In genomic region chr10:117496616-117497028, GRCh38 we compare ENCODE assay signal across 8 cellular contexts. TPM values are rescaled to one million over a fixed set of nuclear protein-coding genes. Genes with fewer than 3 reads are reported as not detected.
DNase-seq lines count a peak whose midpoint lies in the region; ATAC-seq and TF ChIP-seq lines count a peak whose summit lies in the region.

No MANE protein-coding gene starts in this region.

- POLR2A ChIA-PET in activated CD4-positive, alpha-beta T cell treated with anti-CD3 and anti-CD28 coated beads, Interleukin-2, amount 10 ng/mL, durations not matched to agents 7 days and 5 days (lab: Charles Lee): interaction anchor here (0.6 kb wide), 1 partner anchor 36 kb away, joined by 6 read pairs; no protein-coding TSS in a partner anchor

- ATAC-seq in GM19023 (IDR thresholded peaks at IDR 0.05; ENCODE audit: unreplicated experiment) (peak; percentile 87), HG03354 (IDR thresholded peaks at IDR 0.05; ENCODE audit: poor library complexity, severe bottlenecking, unreplicated experiment) (peak; percentile 91)

- no peak overlapping the region for H3K27ac Mint-ChIP-seq in activated CD4-positive, alpha-beta T cell treated with anti-CD3 and anti-CD28 coated beads, Interleukin-2, amount 10 ng/mL, durations not matched to agents 7 days and 5 days

- H3K9me3 ChIP-seq in liver (ENCODE audit: control insufficient read depth in 4 of 4, low read length in 3 of 4): no peaks in the 10 kb centered on the region

- H3K4me1 ChIP-seq in liver (ENCODE audit: control insufficient read depth in 4 of 4, insufficient read depth in 4 of 4, low read length in 3 of 4): peaks cover 0 to 5% (median 3%) of the 10 kb centered on the region in 4 donors

- H3K27me3 Mint-ChIP-seq in activated CD4-positive, alpha-beta T cell treated with anti-CD3 and anti-CD28 coated beads, Interleukin-2, amount 10 ng/mL, durations not matched to agents 7 days and 5 days: peaks cover 27% of the 10 kb centered on the region

- no peak overlapping the region for H3K27ac ChIP-seq in coronary artery
- no peak overlapping the region for H3K27ac ChIP-seq in liver (ENCODE audit: low read depth in 1 of 2, low read length in 2 of 2)

- H3K27me3 ChIP-seq in liver (ENCODE audit: control insufficient read depth in 4 of 4, insufficient read depth in 4 of 4, low read length in 3 of 4): peaks cover 0 to 5% (median 0%) of the 10 kb centered on the region in 4 donors

- peaks cover 2% of the 10 kb centered on the region for H3K4me1 Mint-ChIP-seq in activated CD4-positive, alpha-beta T cell treated with anti-CD3 and anti-CD28 coated beads, Interleukin-2, amount 10 ng/mL, durations not matched to agents 7 days and 5 days

- H3K36me3 ChIP-seq in liver (ENCODE audit: control insufficient read depth in 4 of 4, insufficient read depth in 3 of 4, low read depth in 1 of 4, low read length in 3 of 4): no peaks in the 10 kb centered on the region

- H3K9ac ChIP-seq in liver (ENCODE audit: low read depth in 1 of 2, low read length in 2 of 2): no peak overlapping the region

- no peak overlapping the region for H3K4me3 Mint-ChIP-seq in activated CD4-positive, alpha-beta T cell treated with anti-CD3 and anti-CD28 coated beads, Interleukin-2, amount 10 ng/mL, durations not matched to agents 7 days and 5 days

- no peaks in the 10 kb centered on the region for H3K36me3 Mint-ChIP-seq in activated CD4-positive, alpha-beta T cell treated with anti-CD3 and anti-CD28 coated beads, Interleukin-2, amount 10 ng/mL, durations not matched to agents 7 days and 5 days (ENCODE audit: low read depth)

- WGBS in liver: 4% methylated on average over 17 of the region's 17 CpGs

- peak; percentile 97 to 98 for TF ChIP-seq RAD21 in liver (IDR thresholded peaks at IDR 0.05)

- H3K9me3 Mint-ChIP-seq in activated CD4-positive, alpha-beta T cell treated with anti-CD3 and anti-CD28 coated beads, Interleukin-2, amount 10 ng/mL, durations not matched to agents 7 days and 5 days: no peaks in the 10 kb centered on the region

- CTCF ChIA-PET in activated CD4-positive, alpha-beta T cell treated with anti-CD3 and anti-CD28 coated beads, Interleukin-2, amount 10 ng/mL, durations not matched to agents 7 days and 5 days (lab: Charles Lee): interaction anchor here (0.7 to 1.5 kb wide), 5 partner anchors 9 to 762 kb away, joined by 3 to 5 read pairs (median 3); no protein-coding TSS in a partner anchor

- TF ChIP-seq CTCF in AG09309 (IDR thresholded peaks at IDR 0.05; ENCODE audit: control insufficient read depth, insufficient read depth, low read depth, low read length, missing control alignments): peak; percentile 97
- peak; percentile 89 for TF ChIP-seq CTCF in coronary artery (IDR thresholded peaks at IDR 0.05)
- TF ChIP-seq CTCF in liver (IDR thresholded peaks at IDR 0.05; ENCODE audit: low read depth, low read length, missing input control): peak; percentile 96

- H3K4me3 ChIP-seq in AG09309 (ENCODE audit: control insufficient read depth, low read depth, low read length) (no peak overlapping the region), coronary artery (no peak overlapping the region), liver (ENCODE audit: low read depth in 1 of 3, low read length in 3 of 3) (no peak overlapping the region)

- peak; percentile 46 for DNase-seq in AG09309 (ENCODE audit: low read depth)
- peak; percentile 4 for DNase-seq in NCI-H510A (lab: John Stamatoyannopoulos, UW)
- DNase-seq in activated CD4-positive, alpha-beta T cell treated with anti-CD3 and anti-CD28 coated beads, Interleukin-2, amount 10 ng/mL, durations not matched to agents 7 days and 5 days: peak; percentile 69
- peak; percentile 78 for DNase-seq in coronary artery (ENCODE audit: low spot score)
- DNase-seq in stimulated activated CD4-positive, alpha-beta T cell treated with anti-CD3 and anti-CD28 coated beads, Interleukin-4, amount 100 ng/mL, for 48 hours (ENCODE audit: low read depth in 2 of 2): peak; percentile 52 to 64

TF ChIP-seq in liver, 16 proteins besides CTCF, POLR2A, EP300 and RAD21:
- TF ChIP-seq YY1 (IDR thresholded peaks at IDR 0.05): no peak
- TF ChIP-seq ZBTB33 (IDR thresholded peaks at IDR 0.05): no peak
- TF ChIP-seq NR2F2 (IDR thresholded peaks at IDR 0.05): peak; percentile 28
- TF ChIP-seq HNF4A (conservative IDR thresholded peaks at IDR 0.05): peak; percentile 50 to 72

RNA-seq across cellular contexts. Expression of gene EMX2, which starts 45.9 kb away (rescaled TPM):
- total RNA-seq in activated CD4-positive, alpha-beta T cell treated with anti-CD3 and anti-CD28 coated beads, Interleukin-2, amount 10 ng/mL, durations not matched to agents 7 days and 5 days: not detected
- total RNA-seq in liver: not detected
- polyA plus RNA-seq in liver: not detected

Comparison
In these comparisons a context has a peak if more than half of its experiments do, and no peak if none do; other contexts are left out.
1. DNase-seq: peak in every context shown above with its lines; median percentile 78 in coronary artery; 69 in activated CD4-positive, alpha-beta T cell treated with anti-CD3 and anti-CD28 coated beads, Interleukin-2, amount 10 ng/mL, durations not matched to agents 7 days and 5 days; 58 in stimulated activated CD4-positive, alpha-beta T cell treated with anti-CD3 and anti-CD28 coated beads, Interleukin-4, amount 100 ng/mL, for 48 hours; 46 in AG09309; 4 in NCI-H510A.